In the genomic region with DNA sequence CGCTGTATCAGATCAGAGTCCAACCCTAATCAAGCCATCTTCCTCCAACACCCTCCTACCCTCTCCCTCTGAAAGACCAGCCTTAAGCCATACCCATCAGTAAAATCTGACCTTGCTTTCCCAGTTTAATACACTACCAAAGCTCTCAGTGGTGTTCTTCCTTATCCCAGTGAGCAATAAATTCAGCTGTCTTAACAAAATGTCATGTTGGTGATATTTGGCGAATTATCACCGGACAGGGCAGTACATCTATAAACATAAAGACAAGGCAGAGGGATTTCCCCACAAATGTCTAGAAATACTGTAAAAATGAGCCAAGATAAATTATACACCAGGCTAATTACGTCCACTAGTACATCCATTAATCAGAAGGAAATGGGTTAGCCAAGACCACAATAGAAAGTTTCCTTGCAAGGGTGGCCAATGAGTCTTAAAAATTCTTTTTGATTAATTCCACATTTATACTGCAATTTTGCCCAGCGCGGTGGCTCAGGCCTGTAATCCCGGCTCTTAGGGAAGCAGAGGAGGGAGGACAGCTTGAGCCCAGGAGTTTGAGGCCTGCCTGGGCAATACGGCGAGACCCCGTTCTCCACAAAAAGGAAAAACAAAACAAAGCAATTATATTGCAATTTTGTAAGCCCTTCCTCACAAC, we compare ENCODE assay signal across 9 cellular contexts. TPM values are rescaled to one million over a fixed set of nuclear protein-coding genes. Genes with fewer than 3 reads are reported as not detected.
A peak's percentile ranks its signal among the peaks of the same experiment; 100 is the strongest.
DNase-seq lines count a peak whose midpoint lies in the region; ATAC-seq and TF ChIP-seq lines count a peak whose summit lies in the region.
"Had no signal": no experiment of that assay in that cellular context is flagged by ENCODE, and none has a peak within 500 bp of the region (broad histone marks: within the 10 kb centered on the region; RNA-seq: fewer than 3 reads in every experiment).

No MANE protein-coding gene starts in this region.

- H3K9me3 ChIP-seq in heart right ventricle (no peaks in the 10 kb centered on the region), body of pancreas (no peaks in the 10 kb centered on the region), mesenchymal stem cell (ENCODE audit: control insufficient read depth, low read length) (no peaks in the 10 kb centered on the region), vagina (no peaks in the 10 kb centered on the region)

- 33 to 35% methylated on average over 10 of the region's 10 CpGs for WGBS in heart right ventricle, 2 donors
- WGBS in body of pancreas, 2 donors: 12 to 14% methylated on average over 10 of the region's 10 CpGs
- 42% methylated on average over 7 of the region's 10 CpGs for WGBS in mesenchymal stem cell

- H3K79me1 ChIP-seq in mesenchymal stem cell (replicated peaks; ENCODE audit: low read length, poor library complexity, severe bottlenecking): peaks cover 9% of the 10 kb centered on the region

- H3K4me3 ChIP-seq in heart right ventricle: peak overlapping the region; percentile 64 to 94 (median 83)
- peak overlapping the region; percentile 42 to 96 for H3K4me3 ChIP-seq in body of pancreas
- H3K4me3 ChIP-seq in mesenchymal stem cell (ENCODE audit: insufficient read depth in 1 of 2, low read depth in 1 of 2, low read length in 2 of 2): peak overlapping the region; percentile 59 to 90
- H3K4me3 ChIP-seq in vagina: peak overlapping the region; percentile 89 to 90

- H3K4me1 ChIP-seq in heart right ventricle (peaks cover 2 to 56% (median 45%) of the 10 kb centered on the region in 9 donors), body of pancreas (peaks cover 40% of the 10 kb centered on the region), mesenchymal stem cell (ENCODE audit: control insufficient read depth, insufficient read depth, low read depth, low read length) (peaks cover 6% of the 10 kb centered on the region), vagina (peaks cover 56% of the 10 kb centered on the region)

- ATAC-seq in heart right ventricle (no peak), Right ventricle myocardium inferior (no peak), body of pancreas (no peak), GM21737 (IDR thresholded peaks at IDR 0.05; ENCODE audit: unreplicated experiment) (no peak)

- H2AK5ac ChIP-seq in mesenchymal stem cell (ENCODE audit: low read length, severe bottlenecking): no peak overlapping the region

- peak overlapping the region in 1 of 2 experiments; percentile 37 for H3K4ac ChIP-seq in mesenchymal stem cell (ENCODE audit: low read depth in 1 of 2, low read length in 2 of 2)

- H2AFZ ChIP-seq in mesenchymal stem cell (ENCODE audit: low read depth, low read length): no peak overlapping the region

- H2BK15ac ChIP-seq in mesenchymal stem cell (ENCODE audit: low read depth, poor library complexity, severe bottlenecking): no peak overlapping the region

- H2BK5ac ChIP-seq in mesenchymal stem cell (ENCODE audit: low read depth, low read length, poor library complexity, severe bottlenecking): no peak overlapping the region

- no peak overlapping the region for H4K91ac ChIP-seq in mesenchymal stem cell (ENCODE audit: low read length)

- peak overlapping the region; percentile 64 for H3K4me2 ChIP-seq in mesenchymal stem cell (ENCODE audit: low read length, poor library complexity, severe bottlenecking)

- peak overlapping the region; percentile 98 for H3K9ac ChIP-seq in mesenchymal stem cell (ENCODE audit: low read length)

- no peak overlapping the region for H3K14ac ChIP-seq in mesenchymal stem cell (ENCODE audit: low read length in 2 of 2)

- TF ChIP-seq CTCF in heart right ventricle (IDR thresholded peaks at IDR 0.05) (no peak), body of pancreas (IDR thresholded peaks at IDR 0.05) (no peak), vagina (IDR thresholded peaks at IDR 0.05) (no peak)

- H3K36me3 ChIP-seq in heart right ventricle (peaks cover 0 to 24% (median under 1%) of the 10 kb centered on the region in 9 donors), body of pancreas (replicated peaks in 1 of 2; ENCODE audit: insufficient read depth in 1 of 2, low read depth in 2 of 2) (no peaks in the 10 kb centered on the region), mesenchymal stem cell (ENCODE audit: control insufficient read depth in 1 of 2, insufficient read depth in 2 of 2, low read depth in 1 of 2, low read length in 2 of 2) (peaks cover 0 to 19% of the 10 kb centered on the region in 2 experiments), vagina (no peaks in the 10 kb centered on the region)

- no peaks in the 10 kb centered on the region for H3K27me3 ChIP-seq in heart right ventricle
- H3K27me3 ChIP-seq in body of pancreas: no peaks in the 10 kb centered on the region
- H3K27me3 ChIP-seq in mesenchymal stem cell (ENCODE audit: control insufficient read depth in 1 of 2, insufficient read depth in 1 of 2, low read length in 2 of 2): no peaks in the 10 kb centered on the region
- no peaks in the 10 kb centered on the region for H3K27me3 ChIP-seq in vagina

- H2BK12ac ChIP-seq in mesenchymal stem cell (ENCODE audit: low read length in 2 of 2): no peak overlapping the region

- H3K18ac ChIP-seq in mesenchymal stem cell (ENCODE audit: low read depth in 1 of 2, low read length in 2 of 2): no peak overlapping the region

- TF ChIP-seq POLR2A in body of pancreas (IDR thresholded peaks at IDR 0.05): no peak
- no peak for TF ChIP-seq POLR2A in vagina (IDR thresholded peaks at IDR 0.05)

- peak overlapping the region in 1 of 2 experiments; percentile 32 for H3K23ac ChIP-seq in mesenchymal stem cell (ENCODE audit: low read length in 2 of 2)

- H2BK120ac ChIP-seq in mesenchymal stem cell (ENCODE audit: low read depth, low read length): no peak overlapping the region

- no peak for DNase-seq in heart right ventricle
- DNase-seq in Right ventricle myocardium inferior (ENCODE audit: missing footprints): no peak
- DNase-seq in body of pancreas: no peak
- peak; percentile 23 for DNase-seq in mesenchymal stem cell
- no peak for DNase-seq in vagina (ENCODE audit: extremely low spot score in 2 of 2)
- DNase-seq in NCI-H2107 treated with DMSO at 0.1 percent for 48 hours (lab: John Stamatoyannopoulos, UW; ENCODE audit: unreplicated experiment): no peak
- no peak for DNase-seq in MV-4-11 (lab: John Stamatoyannopoulos, UW)
- DNase-seq: activated CD8-positive, alpha-beta memory T cell treated with anti-CD3 and anti-CD28 coated beads, Interleukin-2, amount 50 U/mL, for 48 hours had no signal

- peak overlapping the region in 8 of 10 donors; percentile 74 to 90 (median 81) for H3K27ac ChIP-seq in heart right ventricle
- H3K27ac ChIP-seq in body of pancreas: peak overlapping the region in 3 of 4 donors; percentile 66 to 81 (median 77)
- no peak overlapping the region for H3K27ac ChIP-seq in mesenchymal stem cell (ENCODE audit: low read length, poor library complexity, severe bottlenecking)
- H3K27ac ChIP-seq in vagina: peak overlapping the region; percentile 78

- no peak overlapping the region for H4K8ac ChIP-seq in mesenchymal stem cell (ENCODE audit: low read length)

- intact Hi-C loops in heart right ventricle (cut with DNase I) (loop anchor here in 2 of 10 donors (2.0 to 10.0 kb wide), 3 partner anchors 47 to 182 kb away; partner anchors contain the start of genes AKIRIN2 (in 1 of the 2) and CFAP206 (in 1 of the 2)), Right ventricle myocardium inferior (cut with DNase I) (no loop called here), body of pancreas (cut with DNase I) (no loop called here), vagina (cut with DNase I) (no loop called here)

RNA-seq across cellular contexts. Expression of gene RARS2, which starts 0.9 kb away (rescaled TPM):
- total RNA-seq in heart right ventricle: 10 to 100 TPM; 18.3 to 26.1 (median 20.3) TPM
- 10 to 100 TPM; 12.1 to 19.1 TPM for polyA plus RNA-seq in heart right ventricle
- 18.3 TPM for total RNA-seq in Right ventricle myocardium inferior
- total RNA-seq in body of pancreas: 10 to 100 TPM in 1 of 2 donors, 1 to 10 TPM in 1; 7.3 to 15.8 TPM
- polyA plus RNA-seq in mesenchymal stem cell (2013, experiment 1 of 2): 59.0 TPM
- polyA plus RNA-seq in mesenchymal stem cell (2013, experiment 2 of 2): 60.7 TPM
- 17.9 TPM for total RNA-seq in vagina

RNA-seq across cellular contexts. Expression of gene ORC3, which starts 1.1 kb away (rescaled TPM):
- total RNA-seq in heart right ventricle: 10 to 100 TPM; 16.2 to 28.2 (median 24.5) TPM
- polyA plus RNA-seq in heart right ventricle: 10 to 100 TPM; 15.7 to 16.0 TPM
- 18.9 TPM for total RNA-seq in Right ventricle myocardium inferior
- 10 to 100 TPM in 1 of 2 donors, 1 to 10 TPM in 1; 8.2 to 14.8 TPM for total RNA-seq in body of pancreas
- 18.7 TPM for polyA plus RNA-seq in mesenchymal stem cell (2013, experiment 1 of 2)
- 17.7 TPM for polyA plus RNA-seq in mesenchymal stem cell (2013, experiment 2 of 2)
- 9.6 TPM for total RNA-seq in vagina
